1 cellular context compared by ENCODE assay signal in genomic region chr6:161244725-161245124, GRCh38.
TF ChIP-seq lines count a peak whose summit lies in the region.

No MANE protein-coding gene starts in this region.

TF ChIP-seq in K562, 482 proteins besides CTCF, POLR2A, EP300 and RAD21 (continued from another document):
- TF ChIP-seq ZBTB33 (CRISPR knock-in tag; IDR thresholded peaks at IDR 0.05) (no peak), ZEB2 (IDR thresholded peaks at IDR 0.05) (no peak), TRIM24 (IDR thresholded peaks at IDR 0.05) (peak; percentile 58 to 78; a peak in 2 of 4 replicates), CEBPB (tag; IDR thresholded peaks at IDR 0.05) (no peak), TEAD1 (CRISPR knock-in tag; IDR thresholded peaks at IDR 0.05) (0 out of 4 replicates have a peak, but pooled peaks of 1 of the 2 experiments have one; percentile 25), ATF7 (IDR thresholded peaks at IDR 0.05) (0 out of 2 replicates have a peak, but pooled peaks have one; percentile 10), HLTF (IDR thresholded peaks at IDR 0.05) (no peak), POLR3G (IDR thresholded peaks at IDR 0.05; ENCODE audit: extremely low read depth, insufficient read length, insufficient replicate concordance) (no peak), CTBP1 (IDR thresholded peaks at IDR 0.05; ENCODE audit: borderline replicate concordance) (peak; percentile 61; the same call in 1 of the 2 replicates), CBFA2T3 (IDR thresholded peaks at IDR 0.05) (peak; percentile 95), ZNF431 (CRISPR knock-in tag; IDR thresholded peaks at IDR 0.05) (no peak), DEAF1 (CRISPR knock-in tag; IDR thresholded peaks at IDR 0.05) (no peak), ZNF592 (IDR thresholded peaks at IDR 0.05) (peak; percentile 62), DMBX1 (CRISPR knock-in tag; IDR thresholded peaks at IDR 0.05; ENCODE audit: borderline replicate concordance) (peak; percentile 32; the same call in 1 of the 2 replicates), ZNF609 (CRISPR knock-in tag; IDR thresholded peaks at IDR 0.05; ENCODE audit: borderline replicate concordance) (no peak), MTA3 (IDR thresholded peaks at IDR 0.05; ENCODE audit: borderline replicate concordance) (0 out of 2 replicates have a peak, but pooled peaks have one; percentile 30), RBM17 (IDR thresholded peaks at IDR 0.05; ENCODE audit: borderline replicate concordance, low read depth, low read length) (no peak), ZNF589 (CRISPR knock-in tag; IDR thresholded peaks at IDR 0.05; ENCODE audit: low read depth) (no peak), KDM2B (CRISPR knock-in tag; IDR thresholded peaks at IDR 0.05) (no peak), HDAC1 (IDR thresholded peaks at IDR 0.05) (peak in 1 of 2 experiments; percentile 37; a peak in 1 of 4 replicates), ARNT (IDR thresholded peaks at IDR 0.05) (peak in 1 of 2 experiments; percentile 31; a peak in 1 of 4 replicates), TCF7L2 (IDR thresholded peaks at IDR 0.05; ENCODE audit: low read depth, low read length) (no peak), NFE2 (IDR thresholded peaks at IDR 0.05; ENCODE audit: low read depth) (peak; percentile 34; the same call in 1 of the 2 replicates), BCOR (IDR thresholded peaks at IDR 0.05) (no peak)
